In the genomic region with DNA sequence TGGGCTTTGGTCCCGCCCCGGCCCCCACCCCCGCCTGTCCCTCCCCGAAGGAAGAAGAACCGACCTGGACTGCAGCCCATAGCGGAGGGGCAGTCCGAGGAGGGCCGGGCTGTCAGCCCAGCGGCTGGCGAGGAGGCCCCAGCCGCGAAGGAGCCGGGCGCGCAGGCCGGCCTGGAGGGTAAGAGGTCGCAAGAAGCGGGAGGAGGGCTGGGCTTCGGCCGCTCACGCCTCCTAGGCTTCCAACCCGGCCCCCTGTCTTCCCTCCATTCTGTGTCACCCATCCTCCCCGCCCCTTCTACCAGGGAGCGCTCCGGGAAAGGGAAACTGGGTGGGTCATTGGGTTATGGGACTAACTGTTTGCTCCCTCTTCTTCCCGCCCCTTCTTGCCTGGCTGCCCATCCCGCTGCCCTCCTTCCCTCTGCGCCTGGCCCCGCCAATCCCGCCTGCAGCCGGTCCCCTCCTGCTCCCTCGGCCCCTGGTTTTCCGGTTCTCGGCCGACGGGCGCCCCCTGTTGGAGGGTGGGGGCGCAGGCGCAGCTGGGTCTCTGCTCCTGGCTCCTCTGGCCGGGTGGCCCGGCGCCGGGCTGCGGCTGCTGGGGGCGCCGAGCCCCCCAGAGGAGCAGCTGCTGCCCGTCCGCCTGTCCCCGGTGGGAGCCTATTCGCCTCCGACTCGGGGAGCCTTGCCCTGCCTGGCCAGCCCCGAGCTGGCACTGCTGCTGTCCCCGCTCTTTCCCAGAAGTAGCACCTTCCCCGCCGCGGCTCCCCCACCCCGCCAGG, we compare ENCODE assay signal across 8 cellular contexts. TPM values are rescaled to one million over a fixed set of nuclear protein-coding genes. Genes with fewer than 3 reads are reported as not detected.
DNase-seq lines count a peak whose midpoint lies in the region; ATAC-seq and TF ChIP-seq lines count a peak whose summit lies in the region.

No MANE protein-coding gene starts in this region.

- peaks cover 14% of the 10 kb centered on the region for H3K27me3 ChIP-seq in H7 (ENCODE audit: control insufficient read depth, insufficient read depth, low read length)

- no peaks in the 10 kb centered on the region for H3K27me3 Mint-ChIP-seq in activated naive CD4-positive, alpha-beta T cell treated with anti-CD3 and anti-CD28 coated beads, Interleukin-2, amount 50 U/mL, for 24 hours

- peaks cover 31% of the 10 kb centered on the region for H3K4me1 Mint-ChIP-seq in activated naive CD4-positive, alpha-beta T cell treated with anti-CD3 and anti-CD28 coated beads, Interleukin-2, amount 50 U/mL, for 24 hours

- H3K36me3 Mint-ChIP-seq in activated naive CD4-positive, alpha-beta T cell treated with anti-CD3 and anti-CD28 coated beads, Interleukin-2, amount 50 U/mL, for 24 hours = peaks cover 3% of the 10 kb centered on the region

- peak overlapping the region; percentile 91 for H3K4me3 Mint-ChIP-seq in activated naive CD4-positive, alpha-beta T cell treated with anti-CD3 and anti-CD28 coated beads, Interleukin-2, amount 50 U/mL, for 24 hours

- peaks cover 20% of the 10 kb centered on the region for H3K36me3 ChIP-seq in H7 (replicated peaks; ENCODE audit: control insufficient read depth, insufficient read depth, low read length)

- peak; percentile 52 for ATAC-seq in SK-N-SH treated with all-trans-retinoic acid at 6 μM for 48 hours

- H3K27ac ChIP-seq in substantia nigra (ENCODE audit: low read depth, low read length, poor library complexity, severe bottlenecking) = peak overlapping the region; percentile 80

- DNase-seq in DMS79 treated with DMSO at 0.1 percent for 48 hours (lab: John Stamatoyannopoulos, UW) = peak; percentile 84
- DNase-seq in H7 = peak; percentile 97
- DNase-seq in MV-4-11 (lab: John Stamatoyannopoulos, UW) = peak; percentile 85
- peak; percentile 88 for DNase-seq in germinal center (ENCODE audit: low spot score)
- DNase-seq in nucleus accumbens (lab: John Stamatoyannopoulos, UW) = peak in 54 of 56 donors; percentile 39 to 90 (median 74)
- peak; percentile 40 to 88 (median 74) for DNase-seq in substantia nigra (lab: John Stamatoyannopoulos, UW)

- H3K27ac Mint-ChIP-seq in activated naive CD4-positive, alpha-beta T cell treated with anti-CD3 and anti-CD28 coated beads, Interleukin-2, amount 50 U/mL, for 24 hours = no peak overlapping the region

- peak overlapping the region; percentile 98 for H3K4me3 ChIP-seq in H7 (ENCODE audit: insufficient read depth, low read depth, low read length)

- H3K9me3 Mint-ChIP-seq in activated naive CD4-positive, alpha-beta T cell treated with anti-CD3 and anti-CD28 coated beads, Interleukin-2, amount 50 U/mL, for 24 hours = no peaks in the 10 kb centered on the region

TF ChIP-seq in SK-N-SH treated with all-trans-retinoic acid at 6 μM for 48 hours, 23 proteins besides CTCF, POLR2A, EP300 and RAD21:
- TF ChIP-seq BACH2 (CRISPR knock-in tag; IDR thresholded peaks at IDR 0.05; ENCODE audit: borderline replicate concordance) (no peak), TSHZ2 (CRISPR knock-in tag; IDR thresholded peaks at IDR 0.05) (no peak), CREB5 (CRISPR knock-in tag; IDR thresholded peaks at IDR 0.05; ENCODE audit: low read depth) (no peak), RARB (CRISPR knock-in tag; IDR thresholded peaks at IDR 0.05) (no peak), ZFP30 (CRISPR knock-in tag; IDR thresholded peaks at IDR 0.05) (no peak), ISL1 (CRISPR knock-in tag; IDR thresholded peaks at IDR 0.05) (no peak), OSR1 (CRISPR knock-in tag; IDR thresholded peaks at IDR 0.05) (no peak), ESRRG (CRISPR knock-in tag; IDR thresholded peaks at IDR 0.05) (no peak), ZFP3 (CRISPR knock-in tag; IDR thresholded peaks at IDR 0.05) (no peak), TOX (CRISPR knock-in tag; IDR thresholded peaks at IDR 0.05; ENCODE audit: borderline replicate concordance) (no peak), CSDC2 (CRISPR knock-in tag; IDR thresholded peaks at IDR 0.05) (no peak), ZNF70 (CRISPR knock-in tag; IDR thresholded peaks at IDR 0.05) (no peak), ARNTL (CRISPR knock-in tag; IDR thresholded peaks at IDR 0.05; ENCODE audit: borderline replicate concordance, low read depth) (no peak), GLIS3 (CRISPR knock-in tag; IDR thresholded peaks at IDR 0.05) (no peak), ZNF8 (CRISPR knock-in tag; IDR thresholded peaks at IDR 0.05) (no peak), SNAI2 (CRISPR knock-in tag; IDR thresholded peaks at IDR 0.05) (no peak), TCF4 (CRISPR knock-in tag; IDR thresholded peaks at IDR 0.05; ENCODE audit: borderline replicate concordance) (no peak), PPARA (CRISPR knock-in tag; IDR thresholded peaks at IDR 0.05; ENCODE audit: borderline replicate concordance) (no peak), ZC3H10 (CRISPR knock-in tag; IDR thresholded peaks at IDR 0.05) (no peak)
- TF ChIP-seq, protein P1, sequence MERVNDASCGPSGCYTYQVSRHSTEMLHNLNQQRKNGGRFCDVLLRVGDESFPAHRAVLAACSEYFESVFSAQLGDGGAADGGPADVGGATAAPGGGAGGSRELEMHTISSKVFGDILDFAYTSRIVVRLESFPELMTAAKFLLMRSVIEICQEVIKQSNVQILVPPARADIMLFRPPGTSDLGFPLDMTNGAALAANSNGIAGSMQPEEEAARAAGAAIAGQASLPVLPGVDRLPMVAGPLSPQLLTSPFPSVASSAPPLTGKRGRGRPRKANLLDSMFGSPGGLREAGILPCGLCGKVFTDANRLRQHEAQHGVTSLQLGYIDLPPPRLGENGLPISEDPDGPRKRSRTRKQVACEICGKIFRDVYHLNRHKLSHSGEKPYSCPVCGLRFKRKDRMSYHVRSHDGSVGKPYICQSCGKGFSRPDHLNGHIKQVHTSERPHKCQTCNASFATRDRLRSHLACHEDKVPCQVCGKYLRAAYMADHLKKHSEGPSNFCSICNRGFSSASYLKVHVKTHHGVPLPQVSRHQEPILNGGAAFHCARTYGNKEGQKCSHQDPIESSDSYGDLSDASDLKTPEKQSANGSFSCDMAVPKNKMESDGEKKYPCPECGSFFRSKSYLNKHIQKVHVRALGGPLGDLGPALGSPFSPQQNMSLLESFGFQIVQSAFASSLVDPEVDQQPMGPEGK (CRISPR knock-in tag; IDR thresholded peaks at IDR 0.05; ENCODE audit: borderline replicate concordance) = no peak
TF ChIP-seq in SK-N-SH treated with all-trans-retinoic acid at 6 μM for 48 hours: peak in this region for 0.

RNA-seq across cellular contexts. Expression of gene RUSC1, which starts 2.4 kb away (rescaled TPM):
- total RNA-seq in H7 (2014; rRNA removed; shearing (Covaris generic)) = 85.2 and 93.8 TPM in 2 replicates

RNA-seq across cellular contexts. Expression of gene FDPS, which starts 14.5 kb away (rescaled TPM):
- 309 and 339 TPM in 2 replicates for total RNA-seq in H7 (2014; rRNA removed; shearing (Covaris generic))

RNA-seq across cellular contexts. Expression of gene PKLR, which starts 21.9 kb away (rescaled TPM):
- total RNA-seq in H7 (2014; rRNA removed; shearing (Covaris generic)) = 1.00 and 2.2 TPM in 2 replicates

RNA-seq across cellular contexts. Expression of gene HCN3, which starts 45.9 kb away (rescaled TPM):
- 5.1 and 7.7 TPM in 2 replicates for total RNA-seq in H7 (2014; rRNA removed; shearing (Covaris generic))

RNA-seq across cellular contexts. Expression of gene CLK2, which starts 49.8 kb away (rescaled TPM):
- 38.7 and 48.6 TPM in 2 replicates for total RNA-seq in H7 (2014; rRNA removed; shearing (Covaris generic))

Comparison
In these comparisons a context has a peak if more than half of its experiments do, and no peak if none do; other contexts are left out.
1. Peak in every context shown above with its lines: DNase-seq, ATAC-seq, H3K4me3 ChIP-seq and H3K27ac ChIP-seq.